ENCODE assay signal across 13 cellular contexts in genomic region chr1:172383541-172383940, GRCh38. TPM values are rescaled to one million over a fixed set of nuclear protein-coding genes. Genes with fewer than 3 reads are reported as not detected.
DNase-seq lines count a peak whose midpoint lies in the region; ATAC-seq and TF ChIP-seq lines count a peak whose summit lies in the region.
"Had no signal": no experiment of that assay in that cellular context is flagged by ENCODE, and none has a peak within 500 bp of the region (broad histone marks: within the 10 kb centered on the region; RNA-seq: fewer than 3 reads in every experiment).

No MANE protein-coding gene starts in this region.

- peaks cover 75% of the 10 kb centered on the region for H3K4me1 Mint-ChIP-seq in osteocyte (ENCODE audit: unreplicated experiment)
- peaks cover 33% of the 10 kb centered on the region for H3K4me1 Mint-ChIP-seq in CD8-positive, alpha-beta T cell (ENCODE audit: low read depth)

- in situ Hi-C loops in Caki2 (cut with HindIII; ENCODE audit: low pct_unique_long_range_greater_than_20kb, low sequenced_read_pairs), result no loop called here

- no peaks in the 10 kb centered on the region for H3K27me3 Mint-ChIP-seq in osteocyte (ENCODE audit: unreplicated experiment)
- no peaks in the 10 kb centered on the region for H3K27me3 Mint-ChIP-seq in CD8-positive, alpha-beta T cell (ENCODE audit: low read depth)

- H3K9me3 ChIP-seq in SJCRH30 (replicated peaks), result no peaks in the 10 kb centered on the region
- H3K9me3 ChIP-seq in CD8-positive, alpha-beta T cell (ENCODE audit: low read length), result no peaks in the 10 kb centered on the region

- peak overlapping the region; percentile 39 for H3K4me3 Mint-ChIP-seq in osteocyte (ENCODE audit: unreplicated experiment)
- no peak overlapping the region for H3K4me3 Mint-ChIP-seq in CD8-positive, alpha-beta T cell
- H3K4me3 Mint-ChIP-seq: activated CD8-positive, alpha-beta memory T cell treated with anti-CD3 and anti-CD28 coated beads, Interleukin-2, amount 10 ng/mL, durations not matched to agents 7 days and 5 days; T-helper 1 cell treated with Interleukin-12 subunit alpha and Interleukin-12 subunit beta and Interleukin-4 antibody, amounts not matched to agents 30 μg/mL and 1 μg/mL, for 36 hours had no signal

- H3K27ac Mint-ChIP-seq in osteocyte (ENCODE audit: unreplicated experiment), result peak overlapping the region; percentile 97
- H3K27ac Mint-ChIP-seq in CD8-positive, alpha-beta T cell, result no peak overlapping the region
- H3K27ac Mint-ChIP-seq: activated CD8-positive, alpha-beta memory T cell treated with anti-CD3 and anti-CD28 coated beads, Interleukin-2, amount 10 ng/mL, durations not matched to agents 7 days and 5 days; T-helper 1 cell treated with Interleukin-12 subunit alpha and Interleukin-12 subunit beta and Interleukin-4 antibody, amounts not matched to agents 30 μg/mL and 1 μg/mL, for 36 hours had no signal

- H3K27me3 ChIP-seq in SJCRH30, result no peaks in the 10 kb centered on the region
- H3K27me3 ChIP-seq in CD8-positive, alpha-beta T cell (ENCODE audit: insufficient read depth, low read length), result no peaks in the 10 kb centered on the region

- ATAC-seq in HG02623 (IDR thresholded peaks at IDR 0.05; ENCODE audit: unreplicated experiment) (no peak), GM21825 (IDR thresholded peaks at IDR 0.05; ENCODE audit: unreplicated experiment) (no peak)
- no peak for ATAC-seq in CD8-positive, alpha-beta T cell
- ATAC-seq: activated CD8-positive, alpha-beta memory T cell treated with anti-CD3 and anti-CD28 coated beads, Interleukin-2, amount 10 ng/mL, durations not matched to agents 7 days and 5 days had no signal

- TF ChIP-seq CTCF in osteocyte (IDR thresholded peaks at IDR 0.05), result no peak
- no peak for TF ChIP-seq CTCF in CD8-positive, alpha-beta T cell (IDR thresholded peaks at IDR 0.05)

- no peaks in the 10 kb centered on the region for H3K9me3 Mint-ChIP-seq in osteocyte (ENCODE audit: unreplicated experiment)
- H3K9me3 Mint-ChIP-seq in CD8-positive, alpha-beta T cell, result no peaks in the 10 kb centered on the region
- H3K9me3 Mint-ChIP-seq: T-helper 1 cell treated with Interleukin-12 subunit alpha and Interleukin-12 subunit beta and Interleukin-4 antibody, amounts not matched to agents 30 μg/mL and 1 μg/mL, for 36 hours had no signal

- H3K4me1 ChIP-seq in SJCRH30, result peaks cover 40% of the 10 kb centered on the region
- peaks cover 14% of the 10 kb centered on the region for H3K4me1 ChIP-seq in CD8-positive, alpha-beta T cell (ENCODE audit: insufficient read depth, low read length)

- H3K4me3 ChIP-seq in SJCRH30, result no peak overlapping the region
- no peak overlapping the region for H3K4me3 ChIP-seq in CD8-positive, alpha-beta T cell (ENCODE audit: low read depth, low read length)

- H3K36me3 Mint-ChIP-seq in osteocyte (ENCODE audit: unreplicated experiment), result peaks cover under 1% of the 10 kb centered on the region
- H3K36me3 Mint-ChIP-seq in CD8-positive, alpha-beta T cell, result no peaks in the 10 kb centered on the region

- intact Hi-C loops in CD8-positive, alpha-beta T cell (cut with DNase I, micrococcal nuclease), result loop anchor here in 1 of 2 experiments (5.0 kb wide), 1 partner anchor 44 kb away; no protein-coding TSS in a partner anchor

- POLR2A ChIA-PET in CD8-positive, alpha-beta T cell (lab: Charles Lee), result no interaction called here

- peak; percentile 15 for DNase-seq in Caki2 (ENCODE audit: low read depth)
- DNase-seq in SJCRH30, result peak in 1 of 2 experiments; percentile 35
- DNase-seq in fibroblast of peridontal ligament (ENCODE audit: extremely low read depth), result peak; percentile 73
- DNase-seq in osteocyte (ENCODE audit: extremely low spot score, unreplicated experiment), result no peak
- DNase-seq in NCI-H2081 (lab: John Stamatoyannopoulos, UW), result no peak
- no peak for DNase-seq in CD8-positive, alpha-beta T cell
- DNase-seq: activated CD8-positive, alpha-beta memory T cell treated with anti-CD3 and anti-CD28 coated beads, Interleukin-2, amount 10 ng/mL, durations not matched to agents 7 days and 5 days; cerebellar nuclear complex; NCI-H1105 had no signal

- CTCF ChIA-PET in CD8-positive, alpha-beta T cell (lab: Charles Lee), result interaction anchor here (1.5 to 2.5 kb wide), 2 partner anchors 11 to 293 kb away, joined by 4 to 12 read pairs; no protein-coding TSS in a partner anchor

- no peaks in the 10 kb centered on the region for H3K36me3 ChIP-seq in SJCRH30
- H3K36me3 ChIP-seq in CD8-positive, alpha-beta T cell (ENCODE audit: insufficient read depth, low read length), result no peaks in the 10 kb centered on the region

- H3K27ac ChIP-seq in SJCRH30, result peak overlapping the region; percentile 82
- H3K27ac ChIP-seq in CD8-positive, alpha-beta T cell (ENCODE audit: low read depth, low read length), result no peak overlapping the region
- H3K27ac ChIP-seq: HL-60 had no signal

RNA-seq across cellular contexts. Expression of gene C1orf105, which starts 36.9 kb away (rescaled TPM):
- total RNA-seq in Caki2 (2014; rRNA removed; shearing (Covaris generic); ENCODE audit: low replicate concordance), result not detected in 2 replicates
- total RNA-seq in SJCRH30 (2014; rRNA removed; shearing (Covaris generic)), result 17.7 and 21.0 TPM in 2 replicates
- not detected in 2 replicates for total RNA-seq in osteocyte
- not detected for total RNA-seq in CD8-positive, alpha-beta T cell
- total RNA-seq: activated CD8-positive, alpha-beta memory T cell treated with anti-CD3 and anti-CD28 coated beads, Interleukin-2, amount 10 ng/mL, durations not matched to agents 7 days and 5 days had no signal

Comparison
In these comparisons a context has a peak if more than half of its experiments do, and no peak if none do; other contexts are left out.
1. DNase-seq: peak in Caki2 (single experiment) and fibroblast of peridontal ligament (single experiment); none in osteocyte (single experiment), NCI-H2081 (0 of 2) and CD8-positive, alpha-beta T cell (0 of 7).
2. RNA of gene C1orf105, which starts 36.9 kb away (total RNA-seq): 17.7 to 21.0 TPM in SJCRH30; not detected in Caki2, not detected in osteocyte and not detected in CD8-positive, alpha-beta T cell; every median in the first group is over 10 times any median in the second.